ENCODE assay signal across 8 cellular contexts in the genomic region with DNA sequence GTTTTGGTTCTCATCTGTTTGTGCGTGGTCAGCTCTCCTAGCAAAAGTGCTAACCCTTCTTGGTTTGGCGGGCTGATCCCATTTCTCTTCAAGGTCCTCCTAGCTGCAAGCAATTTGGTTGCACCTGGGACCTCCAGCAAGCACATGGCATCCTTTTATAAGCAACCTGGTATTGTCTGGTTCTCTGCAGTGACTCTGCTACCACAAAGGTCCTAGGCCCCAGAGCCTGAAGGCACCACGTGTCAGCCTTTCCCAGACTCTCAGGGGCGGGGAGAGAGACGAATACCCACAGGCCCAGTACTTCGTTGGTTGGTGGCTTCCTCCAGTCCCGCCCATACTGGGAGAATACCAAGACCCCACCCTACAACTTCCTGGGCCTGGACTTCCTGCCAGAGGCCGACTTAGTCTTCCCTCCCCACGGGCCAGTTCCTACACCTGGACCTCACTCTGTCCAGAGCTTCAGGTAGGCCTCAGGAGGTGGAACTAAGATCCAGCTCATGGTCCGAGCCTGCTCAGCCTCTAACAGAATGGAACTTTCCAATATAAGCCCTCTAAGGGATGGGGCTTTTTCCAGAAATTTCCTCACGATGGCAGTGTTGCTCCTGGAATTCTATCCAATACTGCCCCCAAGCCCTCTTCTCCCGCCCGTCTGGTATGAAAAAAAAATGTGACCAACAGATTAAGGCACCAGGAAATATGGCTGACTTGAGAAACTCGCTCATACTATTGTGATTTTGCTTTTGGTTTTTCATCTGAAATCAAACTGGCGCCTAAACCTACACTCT.
DNase-seq lines count a peak whose midpoint lies in the region; ATAC-seq and TF ChIP-seq lines count a peak whose summit lies in the region.

No MANE protein-coding gene starts in this region.

- H3K79me1 ChIP-seq in mesendoderm (ENCODE audit: low read length), result no peaks in the 10 kb centered on the region

- no peaks in the 10 kb centered on the region for H3K9me3 Mint-ChIP-seq in activated CD8-positive, alpha-beta memory T cell treated with anti-CD3 and anti-CD28 coated beads, Interleukin-2, amount 10 ng/mL, durations not matched to agents 7 days and 5 days (ENCODE audit: low read depth)
- H3K9me3 Mint-ChIP-seq in endodermal cell, result no peaks in the 10 kb centered on the region
- H3K9me3 Mint-ChIP-seq in stimulated activated naive CD8-positive, alpha-beta T cell treated with anti-CD3 and anti-CD28 coated beads, Interleukin-15, Interleukin-2, amounts not matched to agents 100 ng/mL and 50 ng/mL, for 24 hours, result no peaks in the 10 kb centered on the region

- peak overlapping the region; percentile 98 for H3K4me3 ChIP-seq in endodermal cell (ENCODE audit: low read length)
- H3K4me3 ChIP-seq in mesendoderm (ENCODE audit: low read length), result peak overlapping the region; percentile 89

- H3K79me2 ChIP-seq in mesendoderm (ENCODE audit: control insufficient read depth, insufficient read depth, low read length), result peaks cover 35% of the 10 kb centered on the region

- peak; percentile 73 for DNase-seq in activated CD8-positive, alpha-beta memory T cell treated with anti-CD3 and anti-CD28 coated beads, Interleukin-2, amount 10 ng/mL, durations not matched to agents 7 days and 5 days
- no peak for DNase-seq in activated CD8-positive, alpha-beta memory T cell treated with anti-CD3 and anti-CD28 coated beads, Interleukin-2, amount 50 U/mL, for 48 hours
- peak; percentile 43 for DNase-seq in NCI-H2029 treated with DMSO at 0.1 percent for 48 hours (lab: John Stamatoyannopoulos, UW)
- DNase-seq in endodermal cell, result peak; percentile 93
- peak; percentile 98 for DNase-seq in mesendoderm

- peak overlapping the region; percentile 82 for H3K27ac Mint-ChIP-seq in activated CD8-positive, alpha-beta memory T cell treated with anti-CD3 and anti-CD28 coated beads, Interleukin-2, amount 10 ng/mL, durations not matched to agents 7 days and 5 days
- peak overlapping the region; percentile 97 for H3K27ac Mint-ChIP-seq in endodermal cell
- peak overlapping the region; percentile 65 for H3K27ac Mint-ChIP-seq in stimulated activated naive CD8-positive, alpha-beta T cell treated with anti-CD3 and anti-CD28 coated beads, Interleukin-15, Interleukin-2, amounts not matched to agents 100 ng/mL and 50 ng/mL, for 24 hours

- no peaks in the 10 kb centered on the region for H3K9me3 ChIP-seq in endodermal cell (ENCODE audit: control insufficient read depth, low read length)

- peaks cover 3% of the 10 kb centered on the region for H3K36me3 Mint-ChIP-seq in activated CD8-positive, alpha-beta memory T cell treated with anti-CD3 and anti-CD28 coated beads, Interleukin-2, amount 10 ng/mL, durations not matched to agents 7 days and 5 days
- peaks cover 15% of the 10 kb centered on the region for H3K36me3 Mint-ChIP-seq in endodermal cell (ENCODE audit: low read depth)
- peaks cover 4% of the 10 kb centered on the region for H3K36me3 Mint-ChIP-seq in stimulated activated naive CD8-positive, alpha-beta T cell treated with anti-CD3 and anti-CD28 coated beads, Interleukin-15, Interleukin-2, amounts not matched to agents 100 ng/mL and 50 ng/mL, for 24 hours (ENCODE audit: low read depth)

- no peak overlapping the region for H3K4ac ChIP-seq in mesendoderm (ENCODE audit: low read depth, low read length)

- H2AK5ac ChIP-seq in mesendoderm (ENCODE audit: low read length), result no peak overlapping the region

- H2BK5ac ChIP-seq in mesendoderm (ENCODE audit: low read length), result peak overlapping the region; percentile 82

- no peaks in the 10 kb centered on the region for H3K27me3 Mint-ChIP-seq in activated CD8-positive, alpha-beta memory T cell treated with anti-CD3 and anti-CD28 coated beads, Interleukin-2, amount 10 ng/mL, durations not matched to agents 7 days and 5 days
- H3K27me3 Mint-ChIP-seq in endodermal cell (ENCODE audit: insufficient read depth), result no peaks in the 10 kb centered on the region
- no peaks in the 10 kb centered on the region for H3K27me3 Mint-ChIP-seq in stimulated activated naive CD8-positive, alpha-beta T cell treated with anti-CD3 and anti-CD28 coated beads, Interleukin-15, Interleukin-2, amounts not matched to agents 100 ng/mL and 50 ng/mL, for 24 hours

- H3K36me3 ChIP-seq in endodermal cell (ENCODE audit: control insufficient read depth, insufficient read depth, low read length) (peaks cover 15% of the 10 kb centered on the region), mesendoderm (ENCODE audit: control insufficient read depth, insufficient read depth, low read length) (no peaks in the 10 kb centered on the region)

- H3K56ac ChIP-seq in mesendoderm (ENCODE audit: low read length), result peak overlapping the region; percentile 89

- H2BK120ac ChIP-seq in mesendoderm (ENCODE audit: low read depth, low read length), result no peak overlapping the region

- H3K27me3 ChIP-seq in endodermal cell (ENCODE audit: control insufficient read depth, insufficient read depth, low read length, poor library complexity, severe bottlenecking) (no peaks in the 10 kb centered on the region), mesendoderm (ENCODE audit: insufficient read depth, low read length, poor library complexity) (no peaks in the 10 kb centered on the region)

- peak; percentile 84 for ATAC-seq in activated CD8-positive, alpha-beta memory T cell treated with anti-CD3 and anti-CD28 coated beads, Interleukin-2, amount 10 ng/mL, durations not matched to agents 7 days and 5 days
- ATAC-seq in HG02884 (IDR thresholded peaks at IDR 0.05; ENCODE audit: unreplicated experiment), result peak; percentile 70

- H3K27ac ChIP-seq in VCaP (peak overlapping the region; percentile 84), endodermal cell (ENCODE audit: low read depth, low read length) (peak overlapping the region; percentile 84), mesendoderm (ENCODE audit: low read depth, low read length) (peak overlapping the region; percentile 91)

- no peak overlapping the region for H2BK15ac ChIP-seq in mesendoderm (replicated peaks; ENCODE audit: low read depth)

- no peak overlapping the region for H3K18ac ChIP-seq in mesendoderm (ENCODE audit: low read length)

- TF ChIP-seq CTCF in VCaP (conservative IDR thresholded peaks at IDR 0.05) (peak; percentile 65), endodermal cell (conservative IDR thresholded peaks at IDR 0.05) (peak; percentile 92)

- H3K23ac ChIP-seq in mesendoderm (ENCODE audit: low read length), result no peak overlapping the region

- peak overlapping the region; percentile 20 for H3K4me2 ChIP-seq in mesendoderm (ENCODE audit: low read length)

- WGBS in endodermal cell (ENCODE audit: insufficient coverage in 1 of 2, insufficient read length in 1 of 2), 2 experiments, result 0 to 1% methylated on average over 2 to 15 of the region's 15 CpGs
- WGBS in mesendoderm (ENCODE audit: extremely low coverage, insufficient coverage, low lambda C conversion rate), result no CpG with 5 or more reads among the region's 15 CpGs

- H3K4me3 Mint-ChIP-seq in activated CD8-positive, alpha-beta memory T cell treated with anti-CD3 and anti-CD28 coated beads, Interleukin-2, amount 10 ng/mL, durations not matched to agents 7 days and 5 days, result peak overlapping the region; percentile 70
- H3K4me3 Mint-ChIP-seq in endodermal cell, result peak overlapping the region; percentile 92
- peak overlapping the region; percentile 84 for H3K4me3 Mint-ChIP-seq in stimulated activated naive CD8-positive, alpha-beta T cell treated with anti-CD3 and anti-CD28 coated beads, Interleukin-15, Interleukin-2, amounts not matched to agents 100 ng/mL and 50 ng/mL, for 24 hours

- H4K8ac ChIP-seq in mesendoderm (ENCODE audit: low read depth, low read length), result no peak overlapping the region

- no peak overlapping the region for H4K5ac ChIP-seq in mesendoderm (ENCODE audit: low read length)

- H3K4me1 Mint-ChIP-seq in activated CD8-positive, alpha-beta memory T cell treated with anti-CD3 and anti-CD28 coated beads, Interleukin-2, amount 10 ng/mL, durations not matched to agents 7 days and 5 days, result peaks cover 24% of the 10 kb centered on the region
- H3K4me1 Mint-ChIP-seq in endodermal cell, result peaks cover 38% of the 10 kb centered on the region
- H3K4me1 Mint-ChIP-seq in stimulated activated naive CD8-positive, alpha-beta T cell treated with anti-CD3 and anti-CD28 coated beads, Interleukin-15, Interleukin-2, amounts not matched to agents 100 ng/mL and 50 ng/mL, for 24 hours (ENCODE audit: low read depth), result peaks cover 26% of the 10 kb centered on the region

- CTCF ChIA-PET in activated CD8-positive, alpha-beta memory T cell treated with anti-CD3 and anti-CD28 coated beads, Interleukin-2, amount 10 ng/mL, durations not matched to agents 7 days and 5 days (lab: Charles Lee), result interaction anchor here (0.7 kb wide), 1 partner anchor 389 kb away, joined by 4 read pairs; the partner anchor contains the start of gene RAP2C

- H3K9ac ChIP-seq in endodermal cell (ENCODE audit: extremely low read depth, low read length, poor library complexity, severe bottlenecking), result peak overlapping the region; percentile 93
- peak overlapping the region; percentile 80 for H3K9ac ChIP-seq in mesendoderm (ENCODE audit: low read length)

- peaks cover 4% of the 10 kb centered on the region for H3K4me1 ChIP-seq in endodermal cell (ENCODE audit: control insufficient read depth, insufficient read depth, low read length)
- H3K4me1 ChIP-seq in mesendoderm (ENCODE audit: control insufficient read depth, low read depth, low read length), result no peaks in the 10 kb centered on the region
